1 cellular context compared by ENCODE assay signal in genomic region chr17:57257911-57258885, GRCh38.
A peak's percentile ranks its signal among the peaks of the same experiment; 100 is the strongest.
TF ChIP-seq lines count a peak whose summit lies in the region.

No MANE protein-coding gene starts in this region.

TF ChIP-seq in HepG2, 621 proteins besides CTCF, POLR2A, EP300 and RAD21 (continued from another document):
- TF ChIP-seq ATF4 (CRISPR knock-in tag; IDR thresholded peaks at IDR 0.05) (no peak), ZNF101 (CRISPR knock-in tag; IDR thresholded peaks at IDR 0.05; ENCODE audit: borderline replicate concordance, low read depth) (no peak), NR2F2 (IDR thresholded peaks at IDR 0.05; ENCODE audit: borderline replicate concordance, low read depth) (no peak), CSRNP1 (CRISPR knock-in tag; IDR thresholded peaks at IDR 0.05) (no peak), ZZZ3 (CRISPR knock-in tag; IDR thresholded peaks at IDR 0.05; ENCODE audit: borderline replicate concordance) (no peak), TRAFD1 (CRISPR knock-in tag; IDR thresholded peaks at IDR 0.05; ENCODE audit: borderline replicate concordance) (no peak), KDM4B (CRISPR knock-in tag; IDR thresholded peaks at IDR 0.05) (0 out of 2 replicates have a peak, but pooled peaks have one; percentile 40), ELF3 (CRISPR knock-in tag; IDR thresholded peaks at IDR 0.05) (no peak), ZBTB40 (IDR thresholded peaks at IDR 0.05) (no peak), ZBTB40 (CRISPR knock-in tag; IDR thresholded peaks at IDR 0.05) (no peak), PCBP2 (optimal IDR thresholded peaks at IDR 0.05; ENCODE audit: low read depth, low read length, poor library complexity, severe bottlenecking) (peak; percentile 28), ZNF740 (CRISPR knock-in tag; IDR thresholded peaks at IDR 0.05) (0 out of 2 replicates have a peak, but pooled peaks have one; percentile 44), ZNF234 (CRISPR knock-in tag; conservative IDR thresholded peaks at IDR 0.05) (no peak), ZNF724P (CRISPR knock-in tag; IDR thresholded peaks at IDR 0.05; ENCODE audit: borderline replicate concordance) (no peak), MEF2D (CRISPR knock-in tag; IDR thresholded peaks at IDR 0.05) (0 out of 2 replicates have a peak, but pooled peaks have one; percentile 25), ATAD3A (CRISPR knock-in tag; IDR thresholded peaks at IDR 0.05) (no peak), FOXC1 (CRISPR knock-in tag; IDR thresholded peaks at IDR 0.05; ENCODE audit: borderline replicate concordance) (no peak), ZSCAN29 (CRISPR knock-in tag; conservative IDR thresholded peaks at IDR 0.05) (peak; percentile 27; the same call in 1 of the 2 replicates), ZBTB38 (CRISPR knock-in tag; IDR thresholded peaks at IDR 0.05) (peak; percentile 56; the same call in 1 of the 2 replicates), ZNF549 (CRISPR knock-in tag; IDR thresholded peaks at IDR 0.05) (no peak), ZNF432 (CRISPR knock-in tag; IDR thresholded peaks at IDR 0.05; ENCODE audit: borderline replicate concordance) (no peak), ZNF841 (CRISPR knock-in tag; IDR thresholded peaks at IDR 0.05; ENCODE audit: borderline replicate concordance) (no peak), PTBP1 (IDR thresholded peaks at IDR 0.05; ENCODE audit: low read depth, low read length, poor library complexity, severe bottlenecking) (no peak), ZNF556 (CRISPR knock-in tag; IDR thresholded peaks at IDR 0.05; ENCODE audit: borderline replicate concordance) (0 out of 2 replicates have a peak, but pooled peaks have one; percentile 49), ZNF720 (CRISPR knock-in tag; IDR thresholded peaks at IDR 0.05) (no peak), CREM (IDR thresholded peaks at IDR 0.05) (no peak), CREM (CRISPR knock-in tag; IDR thresholded peaks at IDR 0.05) (no peak), KLF16 (CRISPR knock-in tag; IDR thresholded peaks at IDR 0.05) (no peak), ASH2L (IDR thresholded peaks at IDR 0.05; ENCODE audit: insufficient read length, low read depth, low read length) (no peak)
- TF ChIP-seq, protein P1, sequence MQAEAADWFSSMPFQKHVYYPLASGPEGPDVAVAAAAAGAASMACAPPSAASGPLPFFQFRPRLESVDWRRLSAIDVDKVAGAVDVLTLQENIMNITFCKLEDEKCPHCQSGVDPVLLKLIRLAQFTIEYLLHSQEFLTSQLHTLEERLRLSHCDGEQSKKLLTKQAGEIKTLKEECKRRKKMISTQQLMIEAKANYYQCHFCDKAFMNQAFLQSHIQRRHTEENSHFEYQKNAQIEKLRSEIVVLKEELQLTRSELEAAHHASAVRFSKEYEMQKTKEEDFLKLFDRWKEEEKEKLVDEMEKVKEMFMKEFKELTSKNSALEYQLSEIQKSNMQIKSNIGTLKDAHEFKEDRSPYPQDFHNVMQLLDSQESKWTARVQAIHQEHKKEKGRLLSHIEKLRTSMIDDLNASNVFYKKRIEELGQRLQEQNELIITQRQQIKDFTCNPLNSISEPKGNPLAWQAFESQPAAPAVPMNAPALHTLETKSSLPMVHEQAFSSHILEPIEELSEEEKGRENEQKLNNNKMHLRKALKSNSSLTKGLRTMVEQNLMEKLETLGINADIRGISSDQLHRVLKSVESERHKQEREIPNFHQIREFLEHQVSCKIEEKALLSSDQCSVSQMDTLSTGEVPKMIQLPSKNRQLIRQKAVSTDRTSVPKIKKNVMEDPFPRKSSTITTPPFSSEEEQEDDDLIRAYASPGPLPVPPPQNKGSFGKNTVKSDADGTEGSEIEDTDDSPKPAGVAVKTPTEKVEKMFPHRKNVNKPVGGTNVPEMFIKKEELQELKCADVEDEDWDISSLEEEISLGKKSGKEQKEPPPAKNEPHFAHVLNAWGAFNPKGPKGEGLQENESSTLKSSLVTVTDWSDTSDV (CRISPR knock-in tag; IDR thresholded peaks at IDR 0.05): no peak
- TF ChIP-seq, protein P2, sequence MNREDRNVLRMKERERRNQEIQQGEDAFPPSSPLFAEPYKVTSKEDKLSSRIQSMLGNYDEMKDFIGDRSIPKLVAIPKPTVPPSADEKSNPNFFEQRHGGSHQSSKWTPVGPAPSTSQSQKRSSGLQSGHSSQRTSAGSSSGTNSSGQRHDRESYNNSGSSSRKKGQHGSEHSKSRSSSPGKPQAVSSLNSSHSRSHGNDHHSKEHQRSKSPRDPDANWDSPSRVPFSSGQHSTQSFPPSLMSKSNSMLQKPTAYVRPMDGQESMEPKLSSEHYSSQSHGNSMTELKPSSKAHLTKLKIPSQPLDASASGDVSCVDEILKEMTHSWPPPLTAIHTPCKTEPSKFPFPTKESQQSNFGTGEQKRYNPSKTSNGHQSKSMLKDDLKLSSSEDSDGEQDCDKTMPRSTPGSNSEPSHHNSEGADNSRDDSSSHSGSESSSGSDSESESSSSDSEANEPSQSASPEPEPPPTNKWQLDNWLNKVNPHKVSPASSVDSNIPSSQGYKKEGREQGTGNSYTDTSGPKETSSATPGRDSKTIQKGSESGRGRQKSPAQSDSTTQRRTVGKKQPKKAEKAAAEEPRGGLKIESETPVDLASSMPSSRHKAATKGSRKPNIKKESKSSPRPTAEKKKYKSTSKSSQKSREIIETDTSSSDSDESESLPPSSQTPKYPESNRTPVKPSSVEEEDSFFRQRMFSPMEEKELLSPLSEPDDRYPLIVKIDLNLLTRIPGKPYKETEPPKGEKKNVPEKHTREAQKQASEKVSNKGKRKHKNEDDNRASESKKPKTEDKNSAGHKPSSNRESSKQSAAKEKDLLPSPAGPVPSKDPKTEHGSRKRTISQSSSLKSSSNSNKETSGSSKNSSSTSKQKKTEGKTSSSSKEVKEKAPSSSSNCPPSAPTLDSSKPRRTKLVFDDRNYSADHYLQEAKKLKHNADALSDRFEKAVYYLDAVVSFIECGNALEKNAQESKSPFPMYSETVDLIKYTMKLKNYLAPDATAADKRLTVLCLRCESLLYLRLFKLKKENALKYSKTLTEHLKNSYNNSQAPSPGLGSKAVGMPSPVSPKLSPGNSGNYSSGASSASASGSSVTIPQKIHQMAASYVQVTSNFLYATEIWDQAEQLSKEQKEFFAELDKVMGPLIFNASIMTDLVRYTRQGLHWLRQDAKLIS (CRISPR knock-in tag; IDR thresholded peaks at IDR 0.05): 0 out of 2 replicates have a peak, but pooled peaks have one; percentile 42
- TF ChIP-seq, protein P3, sequence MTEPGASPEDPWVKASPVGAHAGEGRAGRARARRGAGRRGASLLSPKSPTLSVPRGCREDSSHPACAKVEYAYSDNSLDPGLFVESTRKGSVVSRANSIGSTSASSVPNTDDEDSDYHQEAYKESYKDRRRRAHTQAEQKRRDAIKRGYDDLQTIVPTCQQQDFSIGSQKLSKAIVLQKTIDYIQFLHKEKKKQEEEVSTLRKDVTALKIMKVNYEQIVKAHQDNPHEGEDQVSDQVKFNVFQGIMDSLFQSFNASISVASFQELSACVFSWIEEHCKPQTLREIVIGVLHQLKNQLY (CRISPR knock-in tag; IDR thresholded peaks at IDR 0.05): no peak
TF ChIP-seq in HepG2: peak in this region for 37.
